ENCODE assay signal across 15 cellular contexts in the genomic region with DNA sequence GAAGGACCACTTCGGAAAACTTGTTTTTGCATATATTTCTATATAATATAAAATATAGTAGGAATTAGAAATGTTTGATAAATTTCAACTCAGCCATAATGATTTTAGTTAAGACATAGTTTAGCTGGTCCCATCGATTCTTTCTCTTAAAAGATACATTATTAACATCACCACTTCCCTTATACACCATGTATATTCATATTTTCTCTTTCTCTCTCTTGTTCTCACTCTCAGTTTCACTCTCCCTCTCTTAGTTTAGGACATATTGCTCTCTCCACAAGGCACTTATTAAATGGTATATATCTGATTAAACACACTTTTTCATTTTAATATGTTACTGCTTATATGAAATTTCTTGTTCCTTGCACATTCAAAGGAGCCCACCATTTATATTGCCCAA.
"Had no signal": no experiment of that assay in that cellular context is flagged by ENCODE, and none has a peak within 500 bp of the region (broad histone marks: within the 10 kb centered on the region; RNA-seq: fewer than 3 reads in every experiment).

No MANE protein-coding gene starts in this region.

- H3K4me1 ChIP-seq: esophagus squamous epithelium, left lung had no signal

- H3K4me3 Mint-ChIP-seq: activated T-helper 17 cell treated with anti-CD3 and anti-CD28 coated beads, Interleukin-2, amount 50 U/mL, for 72 hours; naive B cell had no signal

- H3K27ac Mint-ChIP-seq: activated T-helper 17 cell treated with anti-CD3 and anti-CD28 coated beads, Interleukin-2, amount 50 U/mL, for 72 hours; naive B cell had no signal

- H3K36me3 Mint-ChIP-seq: naive B cell had no signal

- H3K4me3 ChIP-seq: esophagus squamous epithelium, hepatocyte, left lung, ovary had no signal

- H3K27ac ChIP-seq: esophagus squamous epithelium, left lung, ovary had no signal

- H3K9me3 ChIP-seq: esophagus squamous epithelium, left lung, ovary had no signal

- ATAC-seq: activated T-helper 17 cell treated with anti-CD3 and anti-CD28 coated beads, Interleukin-2, amount 50 U/mL, for 72 hours; left lung; sciatic nerve; stimulated activated naive CD8-positive, alpha-beta T cell treated with anti-CD3 and anti-CD28 coated beads, Interleukin-15, Interleukin-2, amounts not matched to agents 100 U/mL and 50 U/mL, for 24 hours had no signal

- H2AFZ ChIP-seq: hepatocyte had no signal

- DNase-seq: activated CD4-positive, alpha-beta T cell treated with anti-CD3 and anti-CD28 coated beads for 1 hour; activated CD4-positive, alpha-beta T cell treated with anti-CD3 and anti-CD28 coated beads, Interleukin-2, amount 50 U/mL, for 4 hours; activated naive CD4-positive, alpha-beta T cell treated with Interleukin-2 at 50 U/mL for 16 hours; anterior cingulate cortex; cortex of kidney; effector CD4-positive, alpha-beta T cell; esophagus squamous epithelium; left lung; mammary epithelial cell; naive B cell; ovary; stimulated activated naive CD8-positive, alpha-beta T cell treated with anti-CD3 and anti-CD28 coated beads, Interleukin-15, Interleukin-2, amounts not matched to agents 100 U/mL and 50 U/mL, for 24 hours had no signal

- H3K4me1 Mint-ChIP-seq: activated T-helper 17 cell treated with anti-CD3 and anti-CD28 coated beads, Interleukin-2, amount 50 U/mL, for 72 hours; naive B cell had no signal

- H3K79me2 ChIP-seq: hepatocyte had no signal

- H3K27me3 ChIP-seq: esophagus squamous epithelium, hepatocyte, left lung, ovary had no signal

- H3K36me3 ChIP-seq: esophagus squamous epithelium, left lung, ovary had no signal

- H3K27me3 Mint-ChIP-seq: activated T-helper 17 cell treated with anti-CD3 and anti-CD28 coated beads, Interleukin-2, amount 50 U/mL, for 72 hours; naive B cell had no signal
